Comparison of ENCODE assay signal across 21 cellular contexts in genomic region chr3:24490151-24490550, GRCh38. TPM values are rescaled to one million over a fixed set of nuclear protein-coding genes. Genes with fewer than 3 reads are reported as not detected.
A peak's percentile ranks its signal among the peaks of the same experiment; 100 is the strongest.
DNase-seq lines count a peak whose midpoint lies in the region; ATAC-seq and TF ChIP-seq lines count a peak whose summit lies in the region.
"Had no signal": no experiment of that assay in that cellular context is flagged by ENCODE, and none has a peak within 500 bp of the region (broad histone marks: within the 10 kb centered on the region; RNA-seq: fewer than 3 reads in every experiment).

No MANE protein-coding gene starts in this region.

- H3K36me3 Mint-ChIP-seq in WTC11, result no peaks in the 10 kb centered on the region

- ATAC-seq in WTC11 (no peak), sciatic nerve (peak; percentile 51), HG02571 (IDR thresholded peaks at IDR 0.05; ENCODE audit: unreplicated experiment) (no peak)
- ATAC-seq in activated CD4-positive, CD25-positive, alpha-beta regulatory T cell treated with anti-CD3 and anti-CD28 coated beads, Interleukin-2, amount 50 U/mL, for 24 hours, result no peak

- intact Hi-C loops in sciatic nerve (cut with DNase I), result no loop called here

- no peak overlapping the region for H3K4me3 Mint-ChIP-seq in WTC11
- H3K4me3 Mint-ChIP-seq: T-helper 1 cell treated with Interleukin-12 subunit alpha and Interleukin-12 subunit beta and Interleukin-4 antibody, amounts not matched to agents 30 μg/mL and 1 μg/mL, for 36 hours had no signal

- H3K27me3 Mint-ChIP-seq in WTC11 (ENCODE audit: low read depth), result peaks cover 31% of the 10 kb centered on the region

- POLR2A ChIA-PET in WTC11 (lab: Charles Lee), result no interaction called here

- peaks cover 23% of the 10 kb centered on the region for H3K4me1 Mint-ChIP-seq in WTC11

- CTCF ChIA-PET in WTC11 (lab: Charles Lee), result no interaction called here

- no peak for TF ChIP-seq CTCF in WTC11 (IDR thresholded peaks at IDR 0.05)
- no peak for TF ChIP-seq CTCF in GM13976 (IDR thresholded peaks at IDR 0.05; ENCODE audit: borderline replicate concordance, control extremely low read depth, extremely low read depth, insufficient read depth, missing control alignments)

- in situ Hi-C loops in GM13976 (cut with MboI; ENCODE audit: low sequenced_read_pairs, unreplicated experiment), result loop anchor here (25.0 kb wide), 1 partner anchor 503 kb away; no protein-coding TSS in a partner anchor

- H3K27ac Mint-ChIP-seq in WTC11, result no peak overlapping the region
- H3K27ac Mint-ChIP-seq: T-helper 1 cell treated with Interleukin-12 subunit alpha and Interleukin-12 subunit beta and Interleukin-4 antibody, amounts not matched to agents 30 μg/mL and 1 μg/mL, for 36 hours had no signal

- no peaks in the 10 kb centered on the region for H3K9me3 Mint-ChIP-seq in WTC11
- H3K9me3 Mint-ChIP-seq: T-helper 1 cell treated with Interleukin-12 subunit alpha and Interleukin-12 subunit beta and Interleukin-4 antibody, amounts not matched to agents 30 μg/mL and 1 μg/mL, for 36 hours had no signal

- DNase-seq in HCEC 1CT (peak; percentile 51), WTC11 (ENCODE audit: low spot score) (no peak), fibroblast of the conjunctiva (ENCODE audit: low read depth) (peak; percentile 64), sciatic nerve (ENCODE audit: low spot score) (no peak), RPMI8226 (no peak), GM13976 (ENCODE audit: low spot score) (no peak)
- DNase-seq: activated CD4-positive, alpha-beta T cell treated with anti-CD3 and anti-CD28 coated beads, Interleukin-2, amount 50 U/mL, for 48 hours; activated effector memory CD4-positive, alpha-beta T cell treated with anti-CD3 and anti-CD28 coated beads, Interleukin-2, amount 50 U/mL, for 16 hours; C1 segment of cervical spinal cord; EL; MM.1S; NCI-H1436 treated with DMSO at 0.1 percent for 48 hours; NCI-H526; SJCRH30; stimulated activated CD4-positive, alpha-beta T cell treated with anti-CD3 and anti-CD28 coated beads, Interleukin-15, amount 100 ng/mL, for 24 hours; substantia nigra had no signal

TF ChIP-seq in WTC11, 78 proteins besides CTCF, POLR2A, EP300 and RAD21:
- TF ChIP-seq EMX1 (CRISPR knock-in tag; IDR thresholded peaks at IDR 0.05) (no peak), JUN (CRISPR knock-in tag; IDR thresholded peaks at IDR 0.05) (no peak), ZSCAN18 (CRISPR knock-in tag; IDR thresholded peaks at IDR 0.05) (no peak), GABPB1 (CRISPR knock-in tag; IDR thresholded peaks at IDR 0.05) (peak; percentile 97), IRF1 (CRISPR knock-in tag; IDR thresholded peaks at IDR 0.05) (no peak), ZNF138 (CRISPR knock-in tag; conservative IDR thresholded peaks at IDR 0.05) (no peak), SMAD3 (CRISPR knock-in tag; IDR thresholded peaks at IDR 0.05; ENCODE audit: borderline replicate concordance) (no peak)

RNA-seq across cellular contexts. Expression of gene THRB, which starts 4.5 kb away (rescaled TPM):
- 4.5 to 5.8 TPM (median 4.8 TPM) in 3 replicates for total RNA-seq in WTC11 (2021)
- 13.2 TPM for total RNA-seq in sciatic nerve
- total RNA-seq: endothelial cell of umbilical vein, OCI-LY7, SJCRH30 had no signal

Comparison
In these comparisons a context has a peak if more than half of its experiments do, and no peak if none do; other contexts are left out.
1. DNase-seq: peak in HCEC 1CT (single experiment) and fibroblast of the conjunctiva (single experiment); none in WTC11 (single experiment), sciatic nerve (single experiment), RPMI8226 (single experiment) and GM13976 (single experiment).